ENCODE assay signal across 6 cellular contexts in genomic region chr7:73132651-73133217, GRCh38. TPM values are rescaled to one million over a fixed set of nuclear protein-coding genes. Genes with fewer than 3 reads are reported as not detected.
"Had no signal": no experiment of that assay in that cellular context is flagged by ENCODE, and none has a peak within 500 bp of the region (broad histone marks: within the 10 kb centered on the region; RNA-seq: fewer than 3 reads in every experiment).

No MANE protein-coding gene starts in this region.

RNA-seq across cellular contexts. Expression of gene SPDYE9, which starts 46.9 kb away (rescaled TPM):
- total RNA-seq: M059J, PC-9, Right ventricle myocardium inferior, RPMI7951, SJCRH30, SK-MEL-5 had no signal
